ENCODE assay signal across 15 cellular contexts in the genomic region with DNA sequence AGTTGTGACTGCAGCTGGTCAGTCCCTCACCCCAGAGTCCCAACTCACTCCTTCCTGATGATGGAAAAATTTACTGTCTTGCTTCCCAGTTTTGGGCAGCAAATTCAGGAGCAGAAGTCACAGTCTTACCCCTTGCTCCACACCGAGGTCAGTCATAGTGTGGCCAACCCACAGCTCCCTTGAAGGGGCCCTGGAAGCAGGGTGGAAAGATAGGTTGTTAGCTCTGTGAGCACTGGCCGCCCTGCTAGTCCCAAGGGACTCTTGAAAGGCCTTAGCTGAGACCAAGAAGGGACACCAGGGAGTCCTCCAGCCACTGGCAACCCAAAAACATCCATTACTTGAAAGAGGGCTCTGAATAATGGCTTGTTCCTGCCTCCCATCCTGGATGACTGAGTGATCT. TPM values are rescaled to one million over a fixed set of nuclear protein-coding genes. Genes with fewer than 3 reads are reported as not detected.
DNase-seq lines count a peak whose midpoint lies in the region; ATAC-seq and TF ChIP-seq lines count a peak whose summit lies in the region.
"Had no signal": no experiment of that assay in that cellular context is flagged by ENCODE, and none has a peak within 500 bp of the region (broad histone marks: within the 10 kb centered on the region; RNA-seq: fewer than 3 reads in every experiment).

No MANE protein-coding gene starts in this region.

- DNase-seq in right cardiac atrium (peak in 1 of 3 donors; percentile 55), cardiac septum (ENCODE audit: low spot score) (no peak), nephron progenitor cell (no peak), GDM1 (lab: John Stamatoyannopoulos, UW) (no peak), prostate gland (ENCODE audit: low spot score) (no peak)
- DNase-seq: EL, NCI-H1694 treated with DMSO at 0.1 percent for 48 hours, NCI-H2081 treated with DMSO at 0.1 percent for 48 hours, NCI-H2171 treated with DMSO at 0.1 percent for 48 hours, NCI-H524 treated with DMSO at 0.1 percent for 48 hours, NCI-H82, Peyer's patch had no signal

- no peaks in the 10 kb centered on the region for H3K9me3 ChIP-seq in right cardiac atrium (ENCODE audit: control insufficient read depth, low read length)
- no peaks in the 10 kb centered on the region for H3K9me3 ChIP-seq in stomach smooth muscle (ENCODE audit: control insufficient read depth in 2 of 2, low read length in 2 of 2)
- H3K9me3 ChIP-seq in prostate gland: no peaks in the 10 kb centered on the region
- H3K9me3 ChIP-seq: Peyer's patch had no signal

- peaks cover 31% of the 10 kb centered on the region for H3K36me3 Mint-ChIP-seq in nephron progenitor cell (ENCODE audit: low read depth)
- H3K36me3 Mint-ChIP-seq: IgD-negative memory B cell had no signal

- intact Hi-C loops in right cardiac atrium (cut with DNase I): loop anchor here in 1 of 4 donors (10.0 kb wide), 1 partner anchor 93 kb away; no protein-coding TSS in a partner anchor
- intact Hi-C loops in cardiac septum (cut with DNase I): no loop called here
- intact Hi-C loops in prostate gland (cut with DNase I): no loop called here

- 74% methylated on average over 2 of the region's 2 CpGs for WGBS in right cardiac atrium
- WGBS in prostate gland: 71% methylated on average over 2 of the region's 2 CpGs

- peaks cover 70 to 89% of the 10 kb centered on the region in 2 donors for H3K36me3 ChIP-seq in stomach smooth muscle (ENCODE audit: control insufficient read depth in 2 of 2, insufficient read depth in 2 of 2, low read length in 2 of 2)
- peaks cover under 1 to 10% of the 10 kb centered on the region in 2 donors for H3K36me3 ChIP-seq in prostate gland

- H3K4me1 ChIP-seq in right cardiac atrium (ENCODE audit: control insufficient read depth, insufficient read depth, low read length) (peaks cover 10% of the 10 kb centered on the region), stomach smooth muscle (ENCODE audit: control insufficient read depth, insufficient read depth, low read length) (peaks cover 52% of the 10 kb centered on the region), prostate gland (replicated peaks) (no peaks in the 10 kb centered on the region)

- H3K27me3 Mint-ChIP-seq in nephron progenitor cell (ENCODE audit: low read depth, poor library complexity): peaks cover 6% of the 10 kb centered on the region
- H3K27me3 Mint-ChIP-seq: IgD-negative memory B cell had no signal

- H3K4me3 Mint-ChIP-seq in nephron progenitor cell: no peak overlapping the region
- H3K4me3 Mint-ChIP-seq: IgD-negative memory B cell had no signal

- ATAC-seq in right cardiac atrium (no peak), GM19023 (IDR thresholded peaks at IDR 0.05; ENCODE audit: unreplicated experiment) (no peak)

- H3K27ac Mint-ChIP-seq in nephron progenitor cell: peak overlapping the region; percentile 96

- no peak overlapping the region for H3K4me3 ChIP-seq in right cardiac atrium (ENCODE audit: low read length)
- H3K4me3 ChIP-seq in stomach smooth muscle (ENCODE audit: low read length in 2 of 2): no peak overlapping the region
- H3K4me3 ChIP-seq in prostate gland: no peak overlapping the region
- H3K4me3 ChIP-seq: Peyer's patch had no signal

- H3K9ac ChIP-seq in stomach smooth muscle (ENCODE audit: low read length in 2 of 2): no peak overlapping the region

- no peak for TF ChIP-seq CTCF in nephron progenitor cell (IDR thresholded peaks at IDR 0.05)
- TF ChIP-seq CTCF in prostate gland (IDR thresholded peaks at IDR 0.05): no peak

- no peak for TF ChIP-seq POLR2A in prostate gland (IDR thresholded peaks at IDR 0.05)

- H3K9me3 Mint-ChIP-seq in nephron progenitor cell: no peaks in the 10 kb centered on the region
- H3K9me3 Mint-ChIP-seq: IgD-negative memory B cell had no signal

- peaks cover 14% of the 10 kb centered on the region for H3K4me1 Mint-ChIP-seq in nephron progenitor cell
- H3K4me1 Mint-ChIP-seq: IgD-negative memory B cell had no signal

- H3K27ac ChIP-seq in right cardiac atrium (ENCODE audit: low read length) (peak overlapping the region; percentile 51), stomach smooth muscle (ENCODE audit: low read length) (peak overlapping the region; percentile 41), prostate gland (no peak overlapping the region)
- H3K27ac ChIP-seq: Peyer's patch had no signal

- H3K27me3 ChIP-seq in right cardiac atrium (ENCODE audit: control insufficient read depth, insufficient read depth) (no peaks in the 10 kb centered on the region), stomach smooth muscle (ENCODE audit: control insufficient read depth in 1 of 2, insufficient read depth in 2 of 2, low read length in 2 of 2) (no peaks in the 10 kb centered on the region), prostate gland (replicated peaks; ENCODE audit: insufficient read depth) (no peaks in the 10 kb centered on the region)
- H3K27me3 ChIP-seq: Peyer's patch had no signal

RNA-seq across cellular contexts. Expression of gene GSN, which starts 40.0 kb away (rescaled TPM):
- total RNA-seq in right cardiac atrium (1,000 to 10,000 TPM in 3 of 4 donors, 100 to 1,000 TPM in 1; 949 to 1,838 (median 1,489) TPM), cardiac septum (855 TPM), prostate gland (100 to 1,000 TPM; 390 to 690 TPM)
- 1,813 TPM for polyA plus RNA-seq in right cardiac atrium

Comparison
In these comparisons a context has a peak if more than half of its experiments do, and no peak if none do; other contexts are left out.
1. H3K27ac ChIP-seq: peak in right cardiac atrium (single experiment) and stomach smooth muscle (single experiment); none in prostate gland (0 of 2).